ENCODE assay signal across 8 cellular contexts in the genomic region with DNA sequence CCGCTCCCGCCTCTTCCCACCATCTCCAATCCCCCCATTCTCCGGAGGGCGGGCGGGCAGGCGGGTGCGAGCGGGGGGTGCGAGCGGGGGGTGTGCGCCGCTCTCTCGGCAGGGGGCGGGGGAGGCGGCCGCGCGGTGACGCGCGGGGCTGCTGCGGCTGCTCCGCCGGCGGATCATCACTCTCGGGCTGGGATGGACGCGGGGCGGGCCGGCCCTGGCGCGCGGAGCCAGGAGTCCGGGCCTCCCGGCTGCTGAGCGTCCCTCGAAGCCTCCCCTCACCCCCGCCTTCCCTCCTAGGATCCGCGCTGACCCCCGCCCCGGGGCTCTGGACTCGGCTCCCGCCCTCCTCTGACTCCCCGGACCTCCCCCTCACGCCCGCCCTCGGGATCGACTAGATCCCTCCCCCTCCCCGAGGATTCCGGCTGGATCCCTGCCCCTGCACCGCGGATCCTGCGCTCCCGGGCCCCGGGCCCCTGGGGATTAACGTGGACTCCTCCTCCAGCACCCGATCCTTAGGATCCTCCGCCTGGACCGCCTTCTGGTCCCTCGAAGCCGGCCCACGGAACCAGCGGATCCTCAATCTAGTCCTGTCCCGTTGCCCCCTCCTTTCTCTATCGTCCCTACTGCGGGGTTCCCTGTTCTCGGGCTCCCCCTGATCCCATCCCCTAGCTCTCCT. TPM values are rescaled to one million over a fixed set of nuclear protein-coding genes. Genes with fewer than 3 reads are reported as not detected.
DNase-seq lines count a peak whose midpoint lies in the region; ATAC-seq and TF ChIP-seq lines count a peak whose summit lies in the region.

No MANE protein-coding gene starts in this region.

- intact Hi-C loops in colonic mucosa (cut with DNase I) (no loop called here), lower lobe of right lung (cut with DNase I) (no loop called here)

- TF ChIP-seq CTCF in GM12875 (IDR thresholded peaks at IDR 0.05; ENCODE audit: borderline replicate concordance, insufficient read depth, low read depth, low read length) (no peak), colonic mucosa (IDR thresholded peaks at IDR 0.05) (no peak), lower lobe of right lung (IDR thresholded peaks at IDR 0.05) (peak; percentile 6)

- no peaks in the 10 kb centered on the region for H3K79me2 ChIP-seq in Karpas-422 (ENCODE audit: low read length)

- DNase-seq in T-helper 17 cell (peak in 2 of 3 donors; percentile 74), colonic mucosa (peak; percentile 55), lower lobe of right lung (peak; percentile 72), Karpas-422 (no peak), globus pallidus (ENCODE audit: low spot score) (no peak)
- DNase-seq in stimulated activated naive CD8-positive, alpha-beta T cell treated with anti-CD3 and anti-CD28 coated beads, Interleukin-15, Interleukin-2, amounts not matched to agents 100 U/mL and 50 U/mL, for 24 hours: peak; percentile 73

- H3K9me2 ChIP-seq in Karpas-422 (replicated peaks; ENCODE audit: insufficient read depth, low read length): no peaks in the 10 kb centered on the region

- H3K27me3 Mint-ChIP-seq in T-helper 17 cell: no peaks in the 10 kb centered on the region

- H3K4me3 Mint-ChIP-seq in T-helper 17 cell: peak overlapping the region; percentile 93

- H3K36me3 ChIP-seq in colonic mucosa (no peaks in the 10 kb centered on the region), lower lobe of right lung (no peaks in the 10 kb centered on the region), Karpas-422 (ENCODE audit: insufficient read depth, low read length) (no peaks in the 10 kb centered on the region)

- H3K4me3 ChIP-seq in GM12875 (ENCODE audit: low read depth, low read length): peak overlapping the region; percentile 46
- peak overlapping the region; percentile 44 for H3K4me3 ChIP-seq in colonic mucosa
- H3K4me3 ChIP-seq in lower lobe of right lung: peak overlapping the region; percentile 77
- H3K4me3 ChIP-seq in Karpas-422 (ENCODE audit: low read length): no peak overlapping the region

- H3K4me1 ChIP-seq in colonic mucosa (peaks cover 5% of the 10 kb centered on the region), lower lobe of right lung (peaks cover 20% of the 10 kb centered on the region), Karpas-422 (ENCODE audit: low read length) (peaks cover 11% of the 10 kb centered on the region)

- H3K9me3 ChIP-seq in T-helper 17 cell (ENCODE audit: control insufficient read depth, low read length, poor library complexity, severe bottlenecking): no peaks in the 10 kb centered on the region
- no peaks in the 10 kb centered on the region for H3K9me3 ChIP-seq in colonic mucosa
- no peaks in the 10 kb centered on the region for H3K9me3 ChIP-seq in lower lobe of right lung
- no peaks in the 10 kb centered on the region for H3K9me3 ChIP-seq in Karpas-422 (ENCODE audit: low read length)

- peaks cover 2% of the 10 kb centered on the region for H3K36me3 Mint-ChIP-seq in T-helper 17 cell (ENCODE audit: low read depth)

- H3K4me2 ChIP-seq in Karpas-422 (ENCODE audit: low read depth, low read length, poor library complexity, severe bottlenecking): no peak overlapping the region

- H3K4me1 Mint-ChIP-seq in T-helper 17 cell: peaks cover 22% of the 10 kb centered on the region

- H3K27ac ChIP-seq in colonic mucosa (peak overlapping the region; percentile 55), lower lobe of right lung (peak overlapping the region; percentile 69), Karpas-422 (ENCODE audit: low read length) (no peak overlapping the region)

- H3K9ac ChIP-seq in colonic mucosa (ENCODE audit: low read depth in 2 of 2, low read length in 2 of 2) (peak overlapping the region; percentile 26 to 69), Karpas-422 (ENCODE audit: low read length) (no peak overlapping the region)

- no peak overlapping the region for H2AFZ ChIP-seq in Karpas-422 (ENCODE audit: low read length)

- H3K27me3 ChIP-seq in colonic mucosa (peaks cover 8% of the 10 kb centered on the region), lower lobe of right lung (ENCODE audit: low read depth) (no peaks in the 10 kb centered on the region), Karpas-422 (ENCODE audit: low read length) (no peaks in the 10 kb centered on the region)

- ATAC-seq in HG03064 (IDR thresholded peaks at IDR 0.05; ENCODE audit: low read depth, unreplicated experiment) (peak; percentile 14), T-helper 17 cell (peak; percentile 53), lower lobe of right lung (peak; percentile 52 to 61)
- peak; percentile 33 for ATAC-seq in stimulated activated naive CD8-positive, alpha-beta T cell treated with anti-CD3 and anti-CD28 coated beads, Interleukin-15, Interleukin-2, amounts not matched to agents 100 U/mL and 50 U/mL, for 24 hours

- H4K20me1 ChIP-seq in Karpas-422 (ENCODE audit: insufficient read depth, low read depth, low read length): no peaks in the 10 kb centered on the region; the same call in 1 of the 2 replicates

- peak overlapping the region; percentile 70 for H3K27ac Mint-ChIP-seq in T-helper 17 cell

RNA-seq across cellular contexts. Expression of a gene that starts 1.0 kb away (rescaled TPM):
- total RNA-seq in T-helper 17 cell: 10 to 100 TPM; 27.3 to 31.7 TPM
- 100 to 1,000 TPM in 1 of 2 donors, 10 to 100 TPM in 1; 88.2 to 101 TPM for total RNA-seq in colonic mucosa
- 51.2 TPM for total RNA-seq in lower lobe of right lung
- total RNA-seq in Karpas-422 (2014; rRNA removed; shearing (Covaris generic); ENCODE audit: low replicate concordance): 262 and 330 TPM in 2 replicates

RNA-seq across cellular contexts. Expression of a gene that starts 2.8 kb away (rescaled TPM):
- total RNA-seq in T-helper 17 cell (1 to 10 TPM; 5.1 to 6.5 TPM), colonic mucosa (1 to 10 TPM; 2.5 to 5.0 TPM), lower lobe of right lung (9.5 TPM)
- not detected in 2 replicates for total RNA-seq in Karpas-422 (2014; rRNA removed; shearing (Covaris generic); ENCODE audit: low replicate concordance)

RNA-seq across cellular contexts. Expression of a gene that starts 10.6 kb away (rescaled TPM):
- total RNA-seq in T-helper 17 cell: 100 to 1,000 TPM; 120 to 126 TPM
- 10 to 100 TPM; 11.0 to 12.0 TPM for total RNA-seq in colonic mucosa
- total RNA-seq in lower lobe of right lung: 27.1 TPM
- total RNA-seq in Karpas-422 (2014; rRNA removed; shearing (Covaris generic); ENCODE audit: low replicate concordance): 39.8 and 40.4 TPM in 2 replicates

RNA-seq across cellular contexts. Expression of a gene that starts 15.2 kb away (rescaled TPM):
- total RNA-seq in T-helper 17 cell (not detected), colonic mucosa (not detected), lower lobe of right lung (not detected)
- not detected in 2 replicates for total RNA-seq in Karpas-422 (2014; rRNA removed; shearing (Covaris generic); ENCODE audit: low replicate concordance)

RNA-seq across cellular contexts. Expression of a gene that starts 20.5 kb away (rescaled TPM):
- total RNA-seq in T-helper 17 cell (not detected), colonic mucosa (not detected), lower lobe of right lung (not detected)
- total RNA-seq in Karpas-422 (2014; rRNA removed; shearing (Covaris generic); ENCODE audit: low replicate concordance): not detected in 2 replicates

Comparison
In these comparisons a context has a peak if more than half of its experiments do, and no peak if none do; other contexts are left out.
1. DNase-seq: peak in T-helper 17 cell (2 of 3), colonic mucosa (single experiment), lower lobe of right lung (single experiment) and stimulated activated naive CD8-positive, alpha-beta T cell treated with anti-CD3 and anti-CD28 coated beads, Interleukin-15, Interleukin-2, amounts not matched to agents 100 U/mL and 50 U/mL, for 24 hours (single experiment); none in Karpas-422 (single experiment) and globus pallidus (single experiment).
2. Peak in every context shown above with its lines, with median percentiles within 50 percentile points of each other: ATAC-seq.